ENCODE assay signal across 1 cellular context in the genomic region with DNA sequence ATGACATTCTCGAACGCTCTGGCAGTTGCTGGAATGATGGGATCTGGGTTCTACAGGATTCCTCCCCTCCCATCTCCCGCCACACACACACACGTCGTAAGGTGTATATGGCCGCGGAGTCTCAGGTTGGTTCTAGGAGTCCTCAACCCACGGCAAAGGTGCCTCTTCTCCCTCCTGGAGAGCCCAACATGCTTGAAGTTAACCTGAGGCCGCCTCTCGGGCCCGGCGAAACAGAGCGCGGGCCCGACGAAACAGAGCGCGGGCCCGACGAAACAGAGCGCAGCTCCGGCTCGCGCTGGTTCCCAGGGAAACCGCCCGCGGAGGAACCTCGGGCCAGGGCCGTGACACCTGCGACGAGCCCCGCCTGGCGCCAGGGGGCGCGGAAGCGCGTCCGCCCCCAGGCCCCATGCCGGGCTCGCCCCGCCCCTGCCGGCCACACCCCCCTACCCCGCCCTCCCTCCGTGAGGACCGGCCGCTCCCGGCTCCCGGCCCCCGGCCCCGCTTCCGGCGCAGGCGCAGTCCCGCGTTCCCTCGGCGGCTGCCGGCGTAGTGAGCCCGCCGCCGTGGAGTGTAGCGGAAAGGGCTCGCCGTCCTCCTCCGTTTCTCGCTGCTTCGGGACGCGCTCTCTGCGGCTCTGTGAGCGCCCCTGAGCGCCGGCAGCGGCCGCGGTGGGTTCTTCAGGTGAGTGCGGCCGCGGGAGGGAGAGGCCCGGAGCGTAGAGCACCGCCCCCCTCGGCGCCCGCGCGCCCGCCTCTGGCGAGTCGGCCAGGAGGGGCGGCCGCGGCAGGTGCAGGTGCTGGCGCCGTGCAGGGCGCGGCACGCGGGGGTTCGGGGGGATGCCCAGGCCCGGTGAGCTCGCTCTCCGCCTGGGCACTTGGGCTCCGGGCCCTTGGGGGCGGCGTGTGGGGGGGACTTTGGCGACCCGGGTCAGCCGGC.
TF ChIP-seq lines count a peak whose summit lies in the region.

A gene with protein sequence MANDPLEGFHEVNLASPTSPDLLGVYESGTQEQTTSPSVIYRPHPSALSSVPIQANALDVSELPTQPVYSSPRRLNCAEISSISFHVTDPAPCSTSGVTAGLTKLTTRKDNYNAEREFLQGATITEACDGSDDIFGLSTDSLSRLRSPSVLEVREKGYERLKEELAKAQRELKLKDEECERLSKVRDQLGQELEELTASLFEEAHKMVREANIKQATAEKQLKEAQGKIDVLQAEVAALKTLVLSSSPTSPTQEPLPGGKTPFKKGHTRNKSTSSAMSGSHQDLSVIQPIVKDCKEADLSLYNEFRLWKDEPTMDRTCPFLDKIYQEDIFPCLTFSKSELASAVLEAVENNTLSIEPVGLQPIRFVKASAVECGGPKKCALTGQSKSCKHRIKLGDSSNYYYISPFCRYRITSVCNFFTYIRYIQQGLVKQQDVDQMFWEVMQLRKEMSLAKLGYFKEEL (plus strand): TSS at position 510 of the 936 bp plus-strand sequence. CDS start 16,549 bp downstream, outside the sequence.

TF ChIP-seq in HEK293, 187 proteins besides CTCF, POLR2A, EP300 and RAD21 (continued from another document):
- TF ChIP-seq, protein P1, sequence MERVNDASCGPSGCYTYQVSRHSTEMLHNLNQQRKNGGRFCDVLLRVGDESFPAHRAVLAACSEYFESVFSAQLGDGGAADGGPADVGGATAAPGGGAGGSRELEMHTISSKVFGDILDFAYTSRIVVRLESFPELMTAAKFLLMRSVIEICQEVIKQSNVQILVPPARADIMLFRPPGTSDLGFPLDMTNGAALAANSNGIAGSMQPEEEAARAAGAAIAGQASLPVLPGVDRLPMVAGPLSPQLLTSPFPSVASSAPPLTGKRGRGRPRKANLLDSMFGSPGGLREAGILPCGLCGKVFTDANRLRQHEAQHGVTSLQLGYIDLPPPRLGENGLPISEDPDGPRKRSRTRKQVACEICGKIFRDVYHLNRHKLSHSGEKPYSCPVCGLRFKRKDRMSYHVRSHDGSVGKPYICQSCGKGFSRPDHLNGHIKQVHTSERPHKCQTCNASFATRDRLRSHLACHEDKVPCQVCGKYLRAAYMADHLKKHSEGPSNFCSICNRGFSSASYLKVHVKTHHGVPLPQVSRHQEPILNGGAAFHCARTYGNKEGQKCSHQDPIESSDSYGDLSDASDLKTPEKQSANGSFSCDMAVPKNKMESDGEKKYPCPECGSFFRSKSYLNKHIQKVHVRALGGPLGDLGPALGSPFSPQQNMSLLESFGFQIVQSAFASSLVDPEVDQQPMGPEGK (tag by site-specific recombination; IDR thresholded peaks at IDR 0.05) = peak; percentile 47
- TF ChIP-seq IKZF3 (tag by site-specific recombination; IDR thresholded peaks at IDR 0.05) = no peak
- TF ChIP-seq ZNF121 (tag by site-specific recombination; IDR thresholded peaks at IDR 0.05) = no peak
- TF ChIP-seq GFI1B (tag by site-specific recombination; IDR thresholded peaks at IDR 0.05) = no peak
- TF ChIP-seq ZNF777 (tag by site-specific recombination; IDR thresholded peaks at IDR 0.05; ENCODE audit: borderline replicate concordance) = 0 out of 2 replicates have a peak, but pooled peaks have one; percentile 17
- TF ChIP-seq, protein P2, sequence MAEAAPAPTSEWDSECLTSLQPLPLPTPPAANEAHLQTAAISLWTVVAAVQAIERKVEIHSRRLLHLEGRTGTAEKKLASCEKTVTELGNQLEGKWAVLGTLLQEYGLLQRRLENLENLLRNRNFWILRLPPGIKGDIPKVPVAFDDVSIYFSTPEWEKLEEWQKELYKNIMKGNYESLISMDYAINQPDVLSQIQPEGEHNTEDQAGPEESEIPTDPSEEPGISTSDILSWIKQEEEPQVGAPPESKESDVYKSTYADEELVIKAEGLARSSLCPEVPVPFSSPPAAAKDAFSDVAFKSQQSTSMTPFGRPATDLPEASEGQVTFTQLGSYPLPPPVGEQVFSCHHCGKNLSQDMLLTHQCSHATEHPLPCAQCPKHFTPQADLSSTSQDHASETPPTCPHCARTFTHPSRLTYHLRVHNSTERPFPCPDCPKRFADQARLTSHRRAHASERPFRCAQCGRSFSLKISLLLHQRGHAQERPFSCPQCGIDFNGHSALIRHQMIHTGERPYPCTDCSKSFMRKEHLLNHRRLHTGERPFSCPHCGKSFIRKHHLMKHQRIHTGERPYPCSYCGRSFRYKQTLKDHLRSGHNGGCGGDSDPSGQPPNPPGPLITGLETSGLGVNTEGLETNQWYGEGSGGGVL (tag by site-specific recombination; IDR thresholded peaks at IDR 0.05) = peak; percentile 22; the same call in 1 of the 2 replicates
- TF ChIP-seq, protein P3, sequence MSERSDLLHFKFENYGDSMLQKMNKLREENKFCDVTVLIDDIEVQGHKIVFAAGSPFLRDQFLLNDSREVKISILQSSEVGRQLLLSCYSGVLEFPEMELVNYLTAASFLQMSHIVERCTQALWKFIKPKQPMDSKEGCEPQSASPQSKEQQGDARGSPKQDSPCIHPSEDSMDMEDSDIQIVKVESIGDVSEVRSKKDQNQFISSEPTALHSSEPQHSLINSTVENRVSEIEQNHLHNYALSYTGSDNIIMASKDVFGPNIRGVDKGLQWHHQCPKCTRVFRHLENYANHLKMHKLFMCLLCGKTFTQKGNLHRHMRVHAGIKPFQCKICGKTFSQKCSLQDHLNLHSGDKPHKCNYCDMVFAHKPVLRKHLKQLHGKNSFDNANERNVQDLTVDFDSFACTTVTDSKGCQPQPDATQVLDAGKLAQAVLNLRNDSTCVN (tag by site-specific recombination; optimal IDR thresholded peaks at IDR 0.05) = peak; percentile 78
- TF ChIP-seq KLF1 (tag by site-specific recombination; IDR thresholded peaks at IDR 0.05) = 0 out of 2 replicates have a peak, but pooled peaks have one; percentile 28
- no peak for TF ChIP-seq ZBTB1 (tag by site-specific recombination; IDR thresholded peaks at IDR 0.05)
- peak; percentile 64; the same call in 1 of the 2 replicates for TF ChIP-seq ZNF561 (tag by site-specific recombination; IDR thresholded peaks at IDR 0.05; ENCODE audit: borderline replicate concordance)
- TF ChIP-seq, protein P4, sequence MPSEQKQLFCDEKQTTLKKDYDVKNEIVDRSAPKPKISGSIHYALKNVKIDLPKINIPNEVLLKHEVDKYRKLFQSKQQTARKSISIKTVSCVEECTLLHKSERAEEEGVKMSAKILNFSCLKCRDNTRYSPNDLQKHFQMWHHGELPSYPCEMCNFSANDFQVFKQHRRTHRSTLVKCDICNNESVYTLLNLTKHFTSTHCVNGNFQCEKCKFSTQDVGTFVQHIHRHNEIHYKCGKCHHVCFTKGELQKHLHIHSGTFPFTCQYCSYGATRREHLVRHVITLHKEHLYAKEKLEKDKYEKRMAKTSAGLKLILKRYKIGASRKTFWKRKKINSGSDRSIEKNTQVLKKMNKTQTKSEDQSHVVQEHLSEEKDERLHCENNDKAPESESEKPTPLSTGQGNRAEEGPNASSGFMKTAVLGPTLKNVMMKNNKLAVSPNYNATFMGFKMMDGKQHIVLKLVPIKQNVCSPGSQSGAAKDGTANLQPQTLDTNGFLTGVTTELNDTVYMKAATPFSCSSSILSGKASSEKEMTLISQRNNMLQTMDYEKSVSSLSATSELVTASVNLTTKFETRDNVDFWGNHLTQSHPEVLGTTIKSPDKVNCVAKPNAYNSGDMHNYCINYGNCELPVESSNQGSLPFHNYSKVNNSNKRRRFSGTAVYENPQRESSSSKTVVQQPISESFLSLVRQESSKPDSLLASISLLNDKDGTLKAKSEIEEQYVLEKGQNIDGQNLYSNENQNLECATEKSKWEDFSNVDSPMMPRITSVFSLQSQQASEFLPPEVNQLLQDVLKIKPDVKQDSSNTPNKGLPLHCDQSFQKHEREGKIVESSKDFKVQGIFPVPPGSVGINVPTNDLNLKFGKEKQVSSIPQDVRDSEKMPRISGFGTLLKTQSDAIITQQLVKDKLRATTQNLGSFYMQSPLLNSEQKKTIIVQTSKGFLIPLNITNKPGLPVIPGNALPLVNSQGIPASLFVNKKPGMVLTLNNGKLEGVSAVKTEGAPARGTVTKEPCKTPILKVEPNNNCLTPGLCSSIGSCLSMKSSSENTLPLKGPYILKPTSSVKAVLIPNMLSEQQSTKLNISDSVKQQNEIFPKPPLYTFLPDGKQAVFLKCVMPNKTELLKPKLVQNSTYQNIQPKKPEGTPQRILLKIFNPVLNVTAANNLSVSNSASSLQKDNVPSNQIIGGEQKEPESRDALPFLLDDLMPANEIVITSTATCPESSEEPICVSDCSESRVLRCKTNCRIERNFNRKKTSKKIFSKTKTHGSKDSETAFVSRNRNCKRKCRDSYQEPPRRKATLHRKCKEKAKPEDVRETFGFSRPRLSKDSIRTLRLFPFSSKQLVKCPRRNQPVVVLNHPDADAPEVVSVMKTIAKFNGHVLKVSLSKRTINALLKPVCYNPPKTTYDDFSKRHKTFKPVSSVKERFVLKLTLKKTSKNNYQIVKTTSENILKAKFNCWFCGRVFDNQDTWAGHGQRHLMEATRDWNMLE (tag by site-specific recombination; conservative IDR thresholded peaks at IDR 0.05; ENCODE audit: low read depth) = peak; percentile 43; the same call in 1 of the 2 replicates
- TF ChIP-seq ZEB2 (tag by site-specific recombination; IDR thresholded peaks at IDR 0.05) = peak; percentile 80; the same call in 1 of the 2 replicates
- TF ChIP-seq KLF8 (tag by site-specific recombination; IDR thresholded peaks at IDR 0.05) = peak; percentile 54
- TF ChIP-seq, protein P5, sequence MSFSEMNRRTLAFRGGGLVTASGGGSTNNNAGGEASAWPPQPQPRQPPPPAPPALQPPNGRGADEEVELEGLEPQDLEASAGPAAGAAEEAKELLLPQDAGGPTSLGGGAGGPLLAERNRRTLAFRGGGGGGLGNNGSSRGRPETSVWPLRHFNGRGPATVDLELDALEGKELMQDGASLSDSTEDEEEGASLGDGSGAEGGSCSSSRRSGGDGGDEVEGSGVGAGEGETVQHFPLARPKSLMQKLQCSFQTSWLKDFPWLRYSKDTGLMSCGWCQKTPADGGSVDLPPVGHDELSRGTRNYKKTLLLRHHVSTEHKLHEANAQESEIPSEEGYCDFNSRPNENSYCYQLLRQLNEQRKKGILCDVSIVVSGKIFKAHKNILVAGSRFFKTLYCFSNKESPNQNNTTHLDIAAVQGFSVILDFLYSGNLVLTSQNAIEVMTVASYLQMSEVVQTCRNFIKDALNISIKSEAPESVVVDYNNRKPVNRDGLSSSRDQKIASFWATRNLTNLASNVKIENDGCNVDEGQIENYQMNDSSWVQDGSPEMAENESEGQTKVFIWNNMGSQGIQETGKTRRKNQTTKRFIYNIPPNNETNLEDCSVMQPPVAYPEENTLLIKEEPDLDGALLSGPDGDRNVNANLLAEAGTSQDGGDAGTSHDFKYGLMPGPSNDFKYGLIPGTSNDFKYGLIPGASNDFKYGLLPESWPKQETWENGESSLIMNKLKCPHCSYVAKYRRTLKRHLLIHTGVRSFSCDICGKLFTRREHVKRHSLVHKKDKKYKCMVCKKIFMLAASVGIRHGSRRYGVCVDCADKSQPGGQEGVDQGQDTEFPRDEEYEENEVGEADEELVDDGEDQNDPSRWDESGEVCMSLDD (tag by site-specific recombination; IDR thresholded peaks at IDR 0.05) = no peak
- peak; percentile 27; the same call in 1 of the 2 replicates for TF ChIP-seq ZNF660 (tag by site-specific recombination; IDR thresholded peaks at IDR 0.05)
- TF ChIP-seq ZIC2 (tag by site-specific recombination; IDR thresholded peaks at IDR 0.05) = 0 out of 2 replicates have a peak, but pooled peaks have one; percentile 16
- TF ChIP-seq, protein P6, sequence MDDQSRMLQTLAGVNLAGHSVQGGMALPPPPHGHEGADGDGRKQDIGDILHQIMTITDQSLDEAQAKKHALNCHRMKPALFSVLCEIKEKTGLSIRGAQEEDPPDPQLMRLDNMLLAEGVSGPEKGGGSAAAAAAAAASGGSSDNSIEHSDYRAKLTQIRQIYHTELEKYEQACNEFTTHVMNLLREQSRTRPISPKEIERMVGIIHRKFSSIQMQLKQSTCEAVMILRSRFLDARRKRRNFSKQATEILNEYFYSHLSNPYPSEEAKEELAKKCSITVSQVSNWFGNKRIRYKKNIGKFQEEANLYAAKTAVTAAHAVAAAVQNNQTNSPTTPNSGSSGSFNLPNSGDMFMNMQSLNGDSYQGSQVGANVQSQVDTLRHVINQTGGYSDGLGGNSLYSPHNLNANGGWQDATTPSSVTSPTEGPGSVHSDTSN (CRISPR knock-in tag; IDR thresholded peaks at IDR 0.05) = peak; percentile 13; the same call in 1 of the 2 replicates
- TF ChIP-seq ZNF10 (tag by site-specific recombination; IDR thresholded peaks at IDR 0.05) = peak; percentile 22; the same call in 1 of the 2 replicates
- 0 out of 2 replicates have a peak, but pooled peaks have one; percentile 43 for TF ChIP-seq ZNF2 (tag by site-specific recombination; IDR thresholded peaks at IDR 0.05)
- TF ChIP-seq ZNF175 (tag by site-specific recombination; IDR thresholded peaks at IDR 0.05) = no peak
- peak; percentile 96 for TF ChIP-seq KLF10 (tag by site-specific recombination; IDR thresholded peaks at IDR 0.05)
- TF ChIP-seq KLF9 (tag by site-specific recombination; IDR thresholded peaks at IDR 0.05; ENCODE audit: low read depth) = peak; percentile 68; the same call in 1 of the 2 replicates
- TF ChIP-seq ZNF501 (tag by site-specific recombination; IDR thresholded peaks at IDR 0.05) = peak; percentile 26; the same call in 1 of the 2 replicates
- TF ChIP-seq EGR2 (tag by site-specific recombination; IDR thresholded peaks at IDR 0.05; ENCODE audit: low read depth) = no peak
- peak; percentile 46 for TF ChIP-seq SP2 (tag by site-specific recombination; IDR thresholded peaks at IDR 0.05)
- no peak for TF ChIP-seq ZBTB8A (tag by site-specific recombination; IDR thresholded peaks at IDR 0.05)
- TF ChIP-seq ZBTB17 (tag by site-specific recombination; IDR thresholded peaks at IDR 0.05) = peak; percentile 90
- peak; percentile 35; the same call in 1 of the 2 replicates for TF ChIP-seq SP3 (tag by site-specific recombination; IDR thresholded peaks at IDR 0.05)
- TF ChIP-seq ZBTB48 (tag by site-specific recombination; IDR thresholded peaks at IDR 0.05) = no peak
- TF ChIP-seq ZNF701 (tag by site-specific recombination; IDR thresholded peaks at IDR 0.05) = no peak
- TF ChIP-seq RBAK (tag by site-specific recombination; IDR thresholded peaks at IDR 0.05) = no peak
- TF ChIP-seq, protein P7, sequence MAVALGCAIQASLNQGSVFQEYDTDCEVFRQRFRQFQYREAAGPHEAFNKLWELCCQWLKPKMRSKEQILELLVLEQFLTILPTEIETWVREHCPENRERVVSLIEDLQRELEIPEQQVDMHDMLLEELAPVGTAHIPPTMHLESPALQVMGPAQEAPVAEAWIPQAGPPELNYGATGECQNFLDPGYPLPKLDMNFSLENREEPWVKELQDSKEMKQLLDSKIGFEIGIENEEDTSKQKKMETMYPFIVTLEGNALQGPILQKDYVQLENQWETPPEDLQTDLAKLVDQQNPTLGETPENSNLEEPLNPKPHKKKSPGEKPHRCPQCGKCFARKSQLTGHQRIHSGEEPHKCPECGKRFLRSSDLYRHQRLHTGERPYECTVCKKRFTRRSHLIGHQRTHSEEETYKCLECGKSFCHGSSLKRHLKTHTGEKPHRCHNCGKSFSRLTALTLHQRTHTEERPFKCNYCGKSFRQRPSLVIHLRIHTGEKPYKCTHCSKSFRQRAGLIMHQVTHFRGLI (tag by site-specific recombination; IDR thresholded peaks at IDR 0.05) = 0 out of 2 replicates have a peak, but pooled peaks have one; percentile 53
